Comparison of ENCODE assay signal across 8 cellular contexts in genomic region chr1:43969746-43970466, GRCh38. TPM values are rescaled to one million over a fixed set of nuclear protein-coding genes. Genes with fewer than 3 reads are reported as not detected.
DNase-seq lines count a peak whose midpoint lies in the region; ATAC-seq, FAIRE-seq and TF ChIP-seq lines count a peak whose summit lies in the region.

Gene DPH2, plus strand, starts transcription at chr1:43970010. Its CDS starts 166 bp downstream, at chr1:43970176.

- H3K18ac ChIP-seq in H1 (ENCODE audit: extremely low read depth, low read length) = no peak within 1 kb of the TSS
- no peak within 1 kb of the TSS for H3K18ac ChIP-seq in mesenchymal stem cell (ENCODE audit: low read depth in 1 of 2, low read length in 2 of 2)

- TF ChIP-seq CTCF in H1 (IDR thresholded peaks at IDR 0.05; ENCODE audit: control extremely low read depth in 1 of 3, insufficient read depth in 1 of 3, low read depth in 1 of 3, low read length in 3 of 3) = no peak

- H3K14ac ChIP-seq in H1 (ENCODE audit: insufficient read length) = no peak within 1 kb of the TSS
- H3K14ac ChIP-seq in mesenchymal stem cell (ENCODE audit: low read length in 2 of 2) = no peak within 1 kb of the TSS

- 0 out of 2 replicates have a peak within 1 kb of the TSS, but pooled peaks have one; percentile 9 for H3K27ac ChIP-seq in H1 (ENCODE audit: low read depth, low read length)
- H3K27ac ChIP-seq in mesenchymal stem cell (ENCODE audit: low read length, poor library complexity, severe bottlenecking) = no peak within 1 kb of the TSS

- no peak for TF ChIP-seq EP300 in H1 (IDR thresholded peaks at IDR 0.05; ENCODE audit: borderline replicate concordance in 1 of 2, low read depth in 2 of 2, low read length in 2 of 2)

- H3K9ac ChIP-seq in H1 (replicated peaks in 1 of 4; ENCODE audit: extremely low read depth in 1 of 4, low read depth in 3 of 4, low read length in 3 of 4) (peak within 1 kb of the TSS; percentile 72 to 81 (median 76)), mesenchymal stem cell (ENCODE audit: low read length) (peak within 1 kb of the TSS; percentile 92)

- 3% methylated on average over 39 of the region's 47 CpGs; no CpG with 5 or more reads in 1 of the 2 experiments for WGBS in H1 (ENCODE audit: extremely low coverage in 1 of 2, insufficient coverage in 1 of 2, insufficient read length in 1 of 2, insufficient replicate concordance in 2 of 2, low coverage in 1 of 2, low lambda C conversion rate in 2 of 2, missing lambda C conversion rate in 1 of 2), 2 experiments
- 2% methylated on average over 43 of the region's 47 CpGs for WGBS in mesenchymal stem cell

- DNase-seq in CMK (ENCODE audit: low read depth) (peak; percentile 95), HT1080 (ENCODE audit: low read depth) (peak; percentile 94), NOMO-1 treated with DMSO at 0.1 percent for 48 hours (lab: John Stamatoyannopoulos, UW; ENCODE audit: unreplicated experiment) (peak; percentile 97), H1 (ENCODE audit: low read depth in 1 of 2, low spot score in 2 of 2) (peak; percentile 88 to 91), mesenchymal stem cell (peak; percentile 97)
- peak; percentile 91 to 94 for DNase-seq in activated CD8-positive, alpha-beta memory T cell treated with anti-CD3 and anti-CD28 coated beads for 4 hours (ENCODE audit: low read depth in 2 of 2)
- DNase-seq in stimulated activated CD8-positive, alpha-beta memory T cell treated with anti-CD3 and anti-CD28 coated beads, Interleukin-12 subunit alpha, Interleukin-12 subunit beta, amount 100 ng/mL, for 4 hours (ENCODE audit: low read depth) = peak; percentile 90

- H3K36me3 ChIP-seq in H1 (ENCODE audit: control insufficient read depth in 2 of 4, insufficient read depth in 4 of 4, low read length in 3 of 4) (peaks cover 0 to 14% (median 8%) of the 10 kb centered on the region in 4 experiments; a peak in 4 of 8 replicates), mesenchymal stem cell (ENCODE audit: control insufficient read depth in 1 of 2, insufficient read depth in 2 of 2, low read depth in 1 of 2, low read length in 2 of 2) (peaks cover 46 to 52% of the 10 kb centered on the region in 2 experiments)

- POLR2A ChIA-PET in H1 (lab: Charles Lee; ENCODE audit: partially characterized antibody) = interaction anchor here (0.7 to 12.9 kb wide), 6 partner anchors 9 to 22 kb away, joined by 3 to 189 read pairs (median 8); partner anchors contain the start of genes CCDC24 and IPO13

- no peaks in the 10 kb centered on the region for H3K27me3 ChIP-seq in H1 (replicated peaks in 1 of 4; ENCODE audit: control insufficient read depth in 3 of 4, extremely low read depth in 1 of 4, insufficient read depth in 3 of 4, low read length in 3 of 4)
- H3K27me3 ChIP-seq in mesenchymal stem cell (ENCODE audit: control insufficient read depth in 1 of 2, insufficient read depth in 1 of 2, low read length in 2 of 2) = no peaks in the 10 kb centered on the region

- no peak for TF ChIP-seq RAD21 in H1 (IDR thresholded peaks at IDR 0.05 in 1 of 2, conservative IDR thresholded peaks at IDR 0.05 in 1 of 2; ENCODE audit: low read depth in 2 of 2, low read length in 2 of 2)

- H3K4ac ChIP-seq in H1 (replicated peaks; ENCODE audit: insufficient read length, low read depth, low read length) (peak within 1 kb of the TSS; percentile 27), mesenchymal stem cell (ENCODE audit: low read depth in 1 of 2, low read length in 2 of 2) (no peak within 1 kb of the TSS)

- H2BK120ac ChIP-seq in H1 (replicated peaks; ENCODE audit: low read depth, low read length) (no peak within 1 kb of the TSS), mesenchymal stem cell (ENCODE audit: low read depth, low read length) (no peak within 1 kb of the TSS)

- peak; percentile 85 for FAIRE-seq in H1 (lab: Jason Lieb, UNC)

- H2BK5ac ChIP-seq in H1 (ENCODE audit: low read depth, low read length) (peak within 1 kb of the TSS; percentile 75), mesenchymal stem cell (ENCODE audit: low read depth, low read length, poor library complexity, severe bottlenecking) (no peak within 1 kb of the TSS)

- ATAC-seq in GM19468 (IDR thresholded peaks at IDR 0.05; ENCODE audit: extremely low read depth, unreplicated experiment) = peak; percentile 76

- no peak within 1 kb of the TSS for H3K56ac ChIP-seq in H1 (replicated peaks; ENCODE audit: insufficient read length, low read depth, low read length)

- peak in 1 of 2 experiments; percentile 37; a peak in 1 of 3 replicates for TF ChIP-seq POLR2A in H1 (IDR thresholded peaks at IDR 0.05; ENCODE audit: control extremely low read depth in 1 of 2, low read depth in 2 of 2, low read length in 2 of 2)

- H3K4me1 ChIP-seq in H1 (replicated peaks in 1 of 4; ENCODE audit: control insufficient read depth in 3 of 4, insufficient read depth in 4 of 4, low read length in 3 of 4) (peaks cover 0 to 10% (median 5%) of the 10 kb centered on the region in 4 experiments; a peak in 5 of 7 replicates), mesenchymal stem cell (ENCODE audit: control insufficient read depth, insufficient read depth, low read depth, low read length) (peaks cover 13% of the 10 kb centered on the region)

- H3K9me3 ChIP-seq in H1 (ENCODE audit: insufficient read depth in 2 of 2, low read depth in 1 of 2, low read length in 1 of 2) = no peaks in the 10 kb centered on the region
- no peaks in the 10 kb centered on the region for H3K9me3 ChIP-seq in mesenchymal stem cell (ENCODE audit: control insufficient read depth, low read length)

- H4K91ac ChIP-seq in H1 (replicated peaks; ENCODE audit: insufficient read length, low read length) (no peak within 1 kb of the TSS), mesenchymal stem cell (ENCODE audit: low read length) (peak within 1 kb of the TSS; percentile 18)

- H3K23me2 ChIP-seq in H1 (ENCODE audit: low read depth, low read length) = peaks cover 19% of the 10 kb centered on the region

- H2BK20ac ChIP-seq in H1 (ENCODE audit: low read length) = no peak within 1 kb of the TSS

- no peak within 1 kb of the TSS for H2BK12ac ChIP-seq in H1 (ENCODE audit: low read depth, low read length)
- H2BK12ac ChIP-seq in mesenchymal stem cell (ENCODE audit: low read length in 2 of 2) = no peak within 1 kb of the TSS

- H4K8ac ChIP-seq in H1 (ENCODE audit: extremely low read depth, insufficient read depth, low read length) (peak within 1 kb of the TSS; percentile 84), mesenchymal stem cell (ENCODE audit: low read length) (peak within 1 kb of the TSS; percentile 89)

- 0 out of 2 replicates have a peak, but pooled peaks cover 4% of the 10 kb centered on the region for H3K79me1 ChIP-seq in H1 (ENCODE audit: low read depth, low read length)
- H3K79me1 ChIP-seq in mesenchymal stem cell (replicated peaks; ENCODE audit: low read length, poor library complexity, severe bottlenecking) = peaks cover 22% of the 10 kb centered on the region

- no peak within 1 kb of the TSS for H4K5ac ChIP-seq in H1 (ENCODE audit: insufficient read length, low read depth, low read length)

- H4K20me1 ChIP-seq in H1 (replicated peaks in 1 of 2; ENCODE audit: control insufficient read depth in 1 of 2, insufficient read depth in 2 of 2, low read length in 2 of 2) = peaks cover 2 to 7% of the 10 kb centered on the region in 2 experiments

- peaks cover 0 to 12% of the 10 kb centered on the region in 2 experiments; a peak in 2 of 4 replicates for H3K79me2 ChIP-seq in H1 (ENCODE audit: control insufficient read depth in 1 of 2, insufficient read depth in 2 of 2, low read length in 2 of 2)

- H2AFZ ChIP-seq in H1 (ENCODE audit: low read length) (0 out of 2 replicates have a peak within 1 kb of the TSS, but pooled peaks have one; percentile 39), mesenchymal stem cell (ENCODE audit: low read depth, low read length) (peak within 1 kb of the TSS; percentile 15)

- peak within 1 kb of the TSS; percentile 69 to 85 for H3K4me2 ChIP-seq in H1 (ENCODE audit: insufficient read depth in 1 of 2, low read depth in 2 of 2, low read length in 2 of 2)
- peak within 1 kb of the TSS; percentile 91 for H3K4me2 ChIP-seq in mesenchymal stem cell (ENCODE audit: low read length, poor library complexity, severe bottlenecking)

- no peak within 1 kb of the TSS for H2AK5ac ChIP-seq in H1 (ENCODE audit: low read depth, low read length)
- no peak within 1 kb of the TSS for H2AK5ac ChIP-seq in mesenchymal stem cell (ENCODE audit: low read length, severe bottlenecking)

- peak within 1 kb of the TSS; percentile 65 to 100 (median 97) for H3K4me3 ChIP-seq in H1 (ENCODE audit: extremely low read depth in 1 of 4, insufficient read depth in 2 of 4, low read depth in 3 of 4, low read length in 4 of 4)
- peak within 1 kb of the TSS; percentile 87 to 100 for H3K4me3 ChIP-seq in mesenchymal stem cell (ENCODE audit: insufficient read depth in 1 of 2, low read depth in 1 of 2, low read length in 2 of 2)

- CTCF ChIA-PET in H1 (lab: Charles Lee; ENCODE audit: partially characterized antibody) = interaction anchor here (1.2 to 9.2 kb wide), 11 partner anchors 8 to 206 kb away, joined by 3 to 79 read pairs (median 6); partner anchors contain the start of genes IPO13 and SLC6A9

- no peak within 1 kb of the TSS; the same call in 1 of the 2 replicates for H2BK15ac ChIP-seq in H1 (ENCODE audit: low read length)
- no peak within 1 kb of the TSS for H2BK15ac ChIP-seq in mesenchymal stem cell (ENCODE audit: low read depth, poor library complexity, severe bottlenecking)

- H3K23ac ChIP-seq in H1 (ENCODE audit: insufficient read length) (no peak within 1 kb of the TSS), mesenchymal stem cell (ENCODE audit: low read length in 2 of 2) (no peak within 1 kb of the TSS)

TF ChIP-seq in H1, 55 proteins besides CTCF, POLR2A, EP300 and RAD21 (continues in another document):
- TF ChIP-seq BCL11A (IDR thresholded peaks at IDR 0.05; ENCODE audit: low read depth in 2 of 2, low read length in 2 of 2) = no peak
- no peak for TF ChIP-seq ATF3 (IDR thresholded peaks at IDR 0.05; ENCODE audit: insufficient read depth, low read depth, low read length)

RNA-seq across cellular contexts. Expression of gene DPH2, which starts in this region (rescaled TPM):
- 91.4 and 100 TPM in 2 replicates for total RNA-seq in HT1080 (2014; rRNA removed; shearing (Covaris generic))
- 47.5 and 54.8 TPM in 2 replicates for polyA plus RNA-seq in HT1080 (2015; cell fraction: cytosol; rRNA removed)
- 134 and 144 TPM in 2 replicates for polyA plus RNA-seq in HT1080 (2015; cell fraction: nucleus; rRNA removed)
- total RNA-seq in H1 (2021; fragmentation: NEBNext Ultra II Directional; extraction: Animal tissue kit (Norgen Biotek cat#: 25700)) = 64.9 and 65.3 TPM in 2 replicates
- polyA plus RNA-seq in H1 (2011; rRNA removed) = 92.1 and 163 TPM in 2 replicates
- polyA plus RNA-seq in H1 (2011; cell fraction: cytosol; rRNA removed) = 86.7 TPM
- 239 TPM for polyA plus RNA-seq in H1 (2011; cell fraction: nucleus; rRNA removed)
- polyA plus RNA-seq in H1 (2012, experiment 1 of 2) = 43.5 to 63.1 TPM (median 52.3 TPM) in 4 replicates
- polyA plus RNA-seq in H1 (2012, experiment 2 of 2) = 81.4 TPM
- polyA plus RNA-seq in H1 (2013, experiment 1 of 2) = 39.0 TPM
- 35.0 TPM for polyA plus RNA-seq in H1 (2013, experiment 2 of 2)
- 74.9 and 79.0 TPM in 2 replicates for polyA minus RNA-seq in H1 (2011; rRNA and poly(A)+ RNA removed)
- polyA minus RNA-seq in H1 (2011; cell fraction: cytosol; rRNA and poly(A)+ RNA removed) = 53.3 TPM
- 78.0 TPM for polyA minus RNA-seq in H1 (2011; cell fraction: nucleus; rRNA and poly(A)+ RNA removed)
- polyA plus RNA-seq in mesenchymal stem cell (2013, experiment 1 of 2) = 8.8 TPM
- 9.0 TPM for polyA plus RNA-seq in mesenchymal stem cell (2013, experiment 2 of 2)
